22 cellular contexts compared by ENCODE assay signal in the genomic region with DNA sequence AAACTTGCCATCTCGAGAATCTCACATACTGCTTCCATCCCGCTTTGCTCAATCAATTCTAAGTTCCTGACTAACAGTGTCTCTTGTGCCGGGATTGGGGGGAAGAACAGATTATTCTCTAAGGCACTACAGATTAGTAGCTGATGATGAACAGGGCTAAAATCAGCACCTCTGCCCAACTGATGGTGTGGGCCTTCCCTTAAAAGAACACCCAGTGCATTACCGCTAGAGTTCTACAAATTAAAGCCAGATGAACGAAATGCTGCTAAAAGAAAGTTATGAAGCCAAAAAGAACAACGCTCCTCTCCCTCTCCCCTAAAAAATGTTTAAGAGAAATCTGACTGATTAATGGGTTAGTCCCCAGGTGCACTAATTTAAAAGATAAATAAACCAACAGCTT. TPM values are rescaled to one million over a fixed set of nuclear protein-coding genes. Genes with fewer than 3 reads are reported as not detected.
A peak's percentile ranks its signal among the peaks of the same experiment; 100 is the strongest.
DNase-seq lines count a peak whose midpoint lies in the region; TF ChIP-seq lines count a peak whose summit lies in the region.
"Had no signal": no experiment of that assay in that cellular context is flagged by ENCODE, and none has a peak within 500 bp of the region (broad histone marks: within the 10 kb centered on the region; RNA-seq: fewer than 3 reads in every experiment).

No MANE protein-coding gene starts in this region.

- WGBS in prostate gland, result 67% methylated on average over 6 of the region's 6 CpGs

- H3K4me2 ChIP-seq in Karpas-422 (ENCODE audit: low read depth, low read length, poor library complexity, severe bottlenecking), result peak overlapping the region; percentile 15

- no peaks in the 10 kb centered on the region for H3K9me3 ChIP-seq in Karpas-422 (ENCODE audit: low read length)
- no peaks in the 10 kb centered on the region for H3K9me3 ChIP-seq in prostate gland
- H3K9me3 ChIP-seq: esophagus squamous epithelium, right atrium auricular region, upper lobe of left lung had no signal

- H4K20me1 ChIP-seq in Karpas-422 (ENCODE audit: insufficient read depth, low read depth, low read length), result peaks cover 8% of the 10 kb centered on the region; the same call in 1 of the 2 replicates

- H3K79me2 ChIP-seq in Karpas-422 (ENCODE audit: low read length), result peaks cover 94% of the 10 kb centered on the region

- intact Hi-C loops in prostate gland (cut with DNase I), result loop anchor here (5.0 kb wide), 1 partner anchor 433 kb away; no protein-coding TSS in a partner anchor

- TF ChIP-seq CTCF in BJ (IDR thresholded peaks at IDR 0.05; ENCODE audit: insufficient read depth, low read depth, low read length) (no peak), brain (conservative IDR thresholded peaks at IDR 0.05) (no peak), mesothelial cell of epicardium (IDR thresholded peaks at IDR 0.05; ENCODE audit: unreplicated experiment) (no peak), prostate gland (IDR thresholded peaks at IDR 0.05) (no peak), chondrocyte (IDR thresholded peaks at IDR 0.05) (no peak)

- no peak overlapping the region for H2AFZ ChIP-seq in Karpas-422 (ENCODE audit: low read length)

- H3K9ac ChIP-seq in Karpas-422 (ENCODE audit: low read length), result no peak overlapping the region

- no peak for DNase-seq in BJ (ENCODE audit: low read depth)
- DNase-seq in Karpas-422, result no peak
- no peak for DNase-seq in mesothelial cell of epicardium (ENCODE audit: low spot score in 2 of 2, unreplicated experiment in 2 of 2)
- no peak for DNase-seq in NCI-H82 treated with DMSO at 0.1 percent for 48 hours (lab: John Stamatoyannopoulos, UW; ENCODE audit: unreplicated experiment)
- no peak for DNase-seq in prostate gland (ENCODE audit: low spot score)
- no peak for DNase-seq in chondrocyte (ENCODE audit: low spot score)
- no peak for DNase-seq in DMS153 treated with DMSO at 0.1 percent for 48 hours (lab: John Stamatoyannopoulos, UW; ENCODE audit: unreplicated experiment)
- DNase-seq: activated CD8-positive, alpha-beta memory T cell treated with anti-CD3 and anti-CD28 coated beads for 24 hours; activated naive CD8-positive, alpha-beta T cell treated with anti-CD3 and anti-CD28 coated beads, Interleukin-2, amount 10 ng/mL, durations not matched to agents 7 days and 5 days; activated T-cell treated with anti-CD3 and anti-CD28 coated beads, Interleukin-2, amount 50 U/mL, for 72 hours; esophagus squamous epithelium; H9; NCI-H510A; nucleus accumbens; Right ventricle myocardium superior; stimulated activated naive CD4-positive, alpha-beta T cell; upper lobe of left lung had no signal

- H3K4me3 Mint-ChIP-seq in brain (peak overlapping the region in 4 of 5 experiments; percentile 41 to 60 (median 42)), mesothelial cell of epicardium (peak overlapping the region; percentile 21), chondrocyte (ENCODE audit: unreplicated experiment) (no peak overlapping the region)
- H3K4me3 Mint-ChIP-seq: activated naive CD8-positive, alpha-beta T cell treated with anti-CD3 and anti-CD28 coated beads, Interleukin-2, amount 10 ng/mL, durations not matched to agents 7 days and 5 days; activated T-cell treated with anti-CD3 and anti-CD28 coated beads, Interleukin-2, amount 50 U/mL, for 72 hours; H9; T-helper 2 cell treated with Interferon-gamma antibody and Interleukin-4, amounts not matched to agents 5 μg/mL and 100 μg/mL, for 36 hours had no signal

- peaks cover 18% of the 10 kb centered on the region for H3K36me3 Mint-ChIP-seq in brain
- peaks cover 6% of the 10 kb centered on the region for H3K36me3 Mint-ChIP-seq in mesothelial cell of epicardium
- peaks cover 5% of the 10 kb centered on the region for H3K36me3 Mint-ChIP-seq in chondrocyte (ENCODE audit: low read depth)

- CTCF ChIA-PET in BJ (lab: Yijun Ruan, JAX), result interaction anchor here (0.9 to 1.6 kb wide), 2 partner anchors 16 to 131 kb away, joined by 3 to 7 read pairs; no protein-coding TSS in a partner anchor

- H3K9me3 Mint-ChIP-seq in brain (no peaks in the 10 kb centered on the region), mesothelial cell of epicardium (no peaks in the 10 kb centered on the region), chondrocyte (ENCODE audit: low read depth) (no peaks in the 10 kb centered on the region)
- H3K9me3 Mint-ChIP-seq: activated naive CD8-positive, alpha-beta T cell treated with anti-CD3 and anti-CD28 coated beads, Interleukin-2, amount 10 ng/mL, durations not matched to agents 7 days and 5 days; activated T-cell treated with anti-CD3 and anti-CD28 coated beads, Interleukin-2, amount 50 U/mL, for 72 hours; H9; T-helper 2 cell treated with Interferon-gamma antibody and Interleukin-4, amounts not matched to agents 5 μg/mL and 100 μg/mL, for 36 hours had no signal

- no peaks in the 10 kb centered on the region for H3K9me2 ChIP-seq in Karpas-422 (replicated peaks; ENCODE audit: insufficient read depth, low read length)

- H3K4me3 ChIP-seq in BJ (ENCODE audit: low read depth, low read length) (peak overlapping the region; percentile 13; the same call in 1 of the 2 replicates), Karpas-422 (ENCODE audit: low read length) (no peak overlapping the region), prostate gland (no peak overlapping the region)
- H3K4me3 ChIP-seq: right atrium auricular region, upper lobe of left lung had no signal

- H3K36me3 ChIP-seq in BJ (ENCODE audit: control insufficient read depth, insufficient read depth, low read length), result no peaks in the 10 kb centered on the region; the same call in 1 of the 2 replicates
- peaks cover 44% of the 10 kb centered on the region for H3K36me3 ChIP-seq in Karpas-422 (ENCODE audit: insufficient read depth, low read length)
- no peaks in the 10 kb centered on the region for H3K36me3 ChIP-seq in prostate gland

- H3K4me1 Mint-ChIP-seq in brain (peaks cover 82% of the 10 kb centered on the region), mesothelial cell of epicardium (peaks cover 27% of the 10 kb centered on the region), chondrocyte (ENCODE audit: low read depth) (peaks cover 68% of the 10 kb centered on the region)

- H3K27me3 ChIP-seq in BJ (ENCODE audit: control insufficient read depth, insufficient read depth, low read length) (no peaks in the 10 kb centered on the region), Karpas-422 (ENCODE audit: low read length) (no peaks in the 10 kb centered on the region), prostate gland (replicated peaks; ENCODE audit: insufficient read depth) (no peaks in the 10 kb centered on the region)
- H3K27me3 ChIP-seq: esophagus squamous epithelium, right atrium auricular region, upper lobe of left lung had no signal

- POLR2A ChIA-PET in BJ (lab: Charles Lee), result interaction anchor here (0.6 kb wide), 1 partner anchor 51 kb away, joined by 3 read pairs; no protein-coding TSS in a partner anchor

- H3K27ac ChIP-seq in Karpas-422 (ENCODE audit: low read length) (no peak overlapping the region), prostate gland (no peak overlapping the region)
- H3K27ac ChIP-seq: esophagus squamous epithelium, right atrium auricular region, upper lobe of left lung had no signal

- peak overlapping the region in 4 of 5 experiments; percentile 26 to 48 (median 37) for H3K27ac Mint-ChIP-seq in brain
- H3K27ac Mint-ChIP-seq in mesothelial cell of epicardium, result peak overlapping the region; percentile 35
- H3K27ac Mint-ChIP-seq in chondrocyte (ENCODE audit: unreplicated experiment), result no peak overlapping the region
- H3K27ac Mint-ChIP-seq: activated naive CD8-positive, alpha-beta T cell treated with anti-CD3 and anti-CD28 coated beads, Interleukin-2, amount 10 ng/mL, durations not matched to agents 7 days and 5 days; activated T-cell treated with anti-CD3 and anti-CD28 coated beads, Interleukin-2, amount 50 U/mL, for 72 hours; T-helper 2 cell treated with Interferon-gamma antibody and Interleukin-4, amounts not matched to agents 5 μg/mL and 100 μg/mL, for 36 hours had no signal

- H3K4me1 ChIP-seq in Karpas-422 (ENCODE audit: low read length) (peaks cover 46% of the 10 kb centered on the region), prostate gland (replicated peaks) (peaks cover 3% of the 10 kb centered on the region)

- H3K27me3 Mint-ChIP-seq in brain (peaks cover 6% of the 10 kb centered on the region), mesothelial cell of epicardium (ENCODE audit: low read depth) (no peaks in the 10 kb centered on the region), chondrocyte (ENCODE audit: low read depth) (no peaks in the 10 kb centered on the region)
- H3K27me3 Mint-ChIP-seq: activated naive CD8-positive, alpha-beta T cell treated with anti-CD3 and anti-CD28 coated beads, Interleukin-2, amount 10 ng/mL, durations not matched to agents 7 days and 5 days had no signal

- no peak for TF ChIP-seq POLR2A in prostate gland (IDR thresholded peaks at IDR 0.05)

RNA-seq across cellular contexts. Expression of gene CDC27, which starts 4.4 kb away (rescaled TPM):
- 65.3 and 112 TPM in 2 replicates for polyA plus RNA-seq in BJ (2011; rRNA removed)
- polyA minus RNA-seq in BJ (2011; rRNA and poly(A)+ RNA removed), result 80.8 and 91.1 TPM in 2 replicates
- total RNA-seq in Karpas-422 (2014; rRNA removed; shearing (Covaris generic); ENCODE audit: low replicate concordance), result 81.7 and 146 TPM in 2 replicates
- polyA plus RNA-seq in brain (ENCODE audit: insufficient read depth, low read depth, low replicate concordance), result 19.2 TPM
- 91.4 to 94.2 TPM (median 92.8 TPM) in 3 replicates for total RNA-seq in mesothelial cell of epicardium
- total RNA-seq in prostate gland, result 10 to 100 TPM; 32.2 to 76.9 TPM
- total RNA-seq in chondrocyte, result 121 to 133 TPM (median 128 TPM) in 3 replicates

RNA-seq across cellular contexts. Expression of gene MYL4, which starts 24.5 kb away (rescaled TPM):
- polyA plus RNA-seq in BJ (2011; rRNA removed), result 0.13 and 0.21 TPM in 2 replicates
- 0.33 TPM in 1 of 2 replicates, not detected in the other for polyA minus RNA-seq in BJ (2011; rRNA and poly(A)+ RNA removed)
- 3.7 and 6.0 TPM in 2 replicates for total RNA-seq in Karpas-422 (2014; rRNA removed; shearing (Covaris generic); ENCODE audit: low replicate concordance)
- polyA plus RNA-seq in brain (ENCODE audit: insufficient read depth, low read depth, low replicate concordance), result not detected
- 1.0 to 1.6 TPM (median 1.1 TPM) in 3 replicates for total RNA-seq in mesothelial cell of epicardium
- 1 to 10 TPM in 1 of 2 donors, not detected in 1; 4.3 TPM for total RNA-seq in prostate gland
- 0.51 to 1.9 TPM (median 1.1 TPM) in 3 replicates for total RNA-seq in chondrocyte
- total RNA-seq: activated naive CD8-positive, alpha-beta T cell treated with anti-CD3 and anti-CD28 coated beads, Interleukin-2, amount 10 ng/mL, durations not matched to agents 7 days and 5 days; activated T-cell treated with anti-CD3 and anti-CD28 coated beads, Interleukin-2, amount 50 U/mL, for 72 hours; Daoy; esophagus squamous epithelium; mononuclear cell had no signal
